In genomic region chr18:9366126-9366714, GRCh38 we compare ENCODE assay signal across 8 cellular contexts. TPM values are rescaled to one million over a fixed set of nuclear protein-coding genes. Genes with fewer than 3 reads are reported as not detected.
DNase-seq lines count a peak whose midpoint lies in the region; ATAC-seq and TF ChIP-seq lines count a peak whose summit lies in the region.

No MANE protein-coding gene starts in this region.

- peaks cover 3% of the 10 kb centered on the region for H4K20me1 ChIP-seq in osteoblast (ENCODE audit: insufficient read depth, low read length)

- no peak overlapping the region for H3K4me3 ChIP-seq in RWPE2 (ENCODE audit: severe bottlenecking)
- H3K4me3 ChIP-seq in foreskin fibroblast (ENCODE audit: low read depth in 1 of 2, low read length in 2 of 2) = no peak overlapping the region
- no peak overlapping the region for H3K4me3 ChIP-seq in osteoblast (ENCODE audit: insufficient read depth, low read length)

- DNase-seq in RWPE2 (ENCODE audit: low spot score) (peak; percentile 65), foreskin fibroblast (peak; percentile 26 to 60), osteoblast (ENCODE audit: insufficient read length, low spot score, missing footprints) (peak; percentile 66), NCI-H510A (lab: John Stamatoyannopoulos, UW) (no peak), ACHN (no peak)
- no peak for DNase-seq in activated T-helper 1 cell treated with anti-CD3 and anti-CD28 coated beads, Interleukin-12 subunit alpha, Interleukin-12 subunit beta, Interleukin-2, Interleukin-4 antibody, amounts not matched to agents 30 ng/mL and 10 ng/mL and 1 ng/mL, durations not matched to agents 14 hours and 24 hours and 36 hours (ENCODE audit: low spot score)

- H3K9me3 Mint-ChIP-seq in activated T-helper 1 cell treated with anti-CD3 and anti-CD28 coated beads, Interleukin-12 subunit alpha, Interleukin-12 subunit beta, Interleukin-2, Interleukin-4 antibody, amounts not matched to agents 30 ng/mL and 10 ng/mL and 1 ng/mL, durations not matched to agents 14 hours and 24 hours and 36 hours = peaks cover 3% of the 10 kb centered on the region

- H3K9me3 ChIP-seq in RWPE2 (ENCODE audit: severe bottlenecking) (no peaks in the 10 kb centered on the region), osteoblast (ENCODE audit: low read depth, low read length) (no peaks in the 10 kb centered on the region)

- no peaks in the 10 kb centered on the region for H3K4me1 Mint-ChIP-seq in activated T-helper 1 cell treated with anti-CD3 and anti-CD28 coated beads, Interleukin-12 subunit alpha, Interleukin-12 subunit beta, Interleukin-2, Interleukin-4 antibody, amounts not matched to agents 30 ng/mL and 10 ng/mL and 1 ng/mL, durations not matched to agents 14 hours and 24 hours and 36 hours (ENCODE audit: low read depth)

- TF ChIP-seq CTCF in C4-2B (conservative IDR thresholded peaks at IDR 0.05) (peak; percentile 89), RWPE2 (IDR thresholded peaks at IDR 0.05; ENCODE audit: poor library complexity, severe bottlenecking) (peak; percentile 81), foreskin fibroblast (IDR thresholded peaks at IDR 0.05; ENCODE audit: low read depth, low read length) (peak; percentile 24), osteoblast (IDR thresholded peaks at IDR 0.05; ENCODE audit: extremely low read depth, low read depth, low read length) (peak; percentile 36)

- H3K4me1 ChIP-seq in RWPE2 (ENCODE audit: insufficient read depth, poor library complexity, severe bottlenecking) (peaks cover 28% of the 10 kb centered on the region), osteoblast (ENCODE audit: insufficient read depth, low read length) (peaks cover 14% of the 10 kb centered on the region)

- peaks cover 7% of the 10 kb centered on the region for H3K36me3 Mint-ChIP-seq in activated T-helper 1 cell treated with anti-CD3 and anti-CD28 coated beads, Interleukin-12 subunit alpha, Interleukin-12 subunit beta, Interleukin-2, Interleukin-4 antibody, amounts not matched to agents 30 ng/mL and 10 ng/mL and 1 ng/mL, durations not matched to agents 14 hours and 24 hours and 36 hours (ENCODE audit: low read depth)

- no peaks in the 10 kb centered on the region for H3K27me3 Mint-ChIP-seq in activated T-helper 1 cell treated with anti-CD3 and anti-CD28 coated beads, Interleukin-12 subunit alpha, Interleukin-12 subunit beta, Interleukin-2, Interleukin-4 antibody, amounts not matched to agents 30 ng/mL and 10 ng/mL and 1 ng/mL, durations not matched to agents 14 hours and 24 hours and 36 hours (ENCODE audit: insufficient read depth)

- no peak overlapping the region for H3K27ac ChIP-seq in C4-2B
- H3K27ac ChIP-seq in RWPE2 (ENCODE audit: poor library complexity, severe bottlenecking) = peak overlapping the region; percentile 22
- no peak overlapping the region for H3K27ac ChIP-seq in osteoblast (ENCODE audit: low read depth, low read length)

- intact Hi-C loops in activated T-helper 1 cell treated with anti-CD3 and anti-CD28 coated beads, Interleukin-12 subunit alpha, Interleukin-12 subunit beta, Interleukin-2, Interleukin-4 antibody, amounts not matched to agents 30 ng/mL and 10 ng/mL and 1 ng/mL, durations not matched to agents 14 hours and 24 hours and 36 hours (cut with micrococcal nuclease) = no loop called here

- H3K27me3 ChIP-seq in RWPE2 (ENCODE audit: insufficient read depth, poor library complexity, severe bottlenecking) (no peaks in the 10 kb centered on the region), osteoblast (ENCODE audit: insufficient read depth, low read length) (no peaks in the 10 kb centered on the region)

- in situ Hi-C loops in ACHN (cut with HindIII; ENCODE audit: low pct_ligation_motif_present, low pct_unique_long_range_greater_than_20kb, low sequenced_read_pairs) = no loop called here

- H3K4me2 ChIP-seq in osteoblast (ENCODE audit: insufficient read depth, low read length) = no peak overlapping the region

- no peak overlapping the region for H3K27ac Mint-ChIP-seq in activated T-helper 1 cell treated with anti-CD3 and anti-CD28 coated beads, Interleukin-12 subunit alpha, Interleukin-12 subunit beta, Interleukin-2, Interleukin-4 antibody, amounts not matched to agents 30 ng/mL and 10 ng/mL and 1 ng/mL, durations not matched to agents 14 hours and 24 hours and 36 hours

- H2AFZ ChIP-seq in osteoblast (ENCODE audit: low read length) = no peak overlapping the region

- no peak overlapping the region for H3K4me3 Mint-ChIP-seq in activated T-helper 1 cell treated with anti-CD3 and anti-CD28 coated beads, Interleukin-12 subunit alpha, Interleukin-12 subunit beta, Interleukin-2, Interleukin-4 antibody, amounts not matched to agents 30 ng/mL and 10 ng/mL and 1 ng/mL, durations not matched to agents 14 hours and 24 hours and 36 hours

- H3K79me2 ChIP-seq in osteoblast (ENCODE audit: insufficient read depth, low read length) = peaks cover 11% of the 10 kb centered on the region

- peak; percentile 87 for ATAC-seq in RWPE2 (ENCODE audit: low read depth)
- ATAC-seq in GM19395 (IDR thresholded peaks at IDR 0.05; ENCODE audit: unreplicated experiment) = no peak

- H3K36me3 ChIP-seq in RWPE2 (ENCODE audit: low read depth) = peaks cover 6% of the 10 kb centered on the region
- peaks cover 11% of the 10 kb centered on the region for H3K36me3 ChIP-seq in osteoblast (ENCODE audit: insufficient read depth, low read length)

RNA-seq across cellular contexts. Expression of gene TWSG1, which starts 31.6 kb away (rescaled TPM):
- 88.7 and 101 TPM in 2 replicates for total RNA-seq in osteoblast
- total RNA-seq in activated T-helper 1 cell treated with anti-CD3 and anti-CD28 coated beads, Interleukin-12 subunit alpha, Interleukin-12 subunit beta, Interleukin-2, Interleukin-4 antibody, amounts not matched to agents 30 ng/mL and 10 ng/mL and 1 ng/mL, durations not matched to agents 14 hours and 24 hours and 36 hours = 10.6 and 11.3 TPM in 2 replicates

Comparison
In these comparisons a context has a peak if more than half of its experiments do, and no peak if none do; other contexts are left out.
1. CTCF ChIP-seq: peak in every context shown above with its lines; median percentile 89 in C4-2B; 81 in RWPE2; 36 in osteoblast; 24 in foreskin fibroblast.
2. DNase-seq: peak in RWPE2 (single experiment), foreskin fibroblast (2 of 2) and osteoblast (single experiment); none in activated T-helper 1 cell treated with anti-CD3 and anti-CD28 coated beads, Interleukin-12 subunit alpha, Interleukin-12 subunit beta, Interleukin-2, Interleukin-4 antibody, amounts not matched to agents 30 ng/mL and 10 ng/mL and 1 ng/mL, durations not matched to agents 14 hours and 24 hours and 36 hours (single experiment), NCI-H510A (single experiment) and ACHN (single experiment).